Comparison of ENCODE assay signal across 20 cellular contexts in genomic region chr10:35435824-35436223, GRCh38.
DNase-seq lines count a peak whose midpoint lies in the region; ATAC-seq and TF ChIP-seq lines count a peak whose summit lies in the region.
"Had no signal": no experiment of that assay in that cellular context is flagged by ENCODE, and none has a peak within 500 bp of the region (broad histone marks: within the 10 kb centered on the region; RNA-seq: fewer than 3 reads in every experiment).

No MANE protein-coding gene starts in this region.

- H3K27me3 ChIP-seq in gastroesophageal sphincter (no peaks in the 10 kb centered on the region), tibial nerve (no peaks in the 10 kb centered on the region)
- H3K27me3 ChIP-seq: dorsolateral prefrontal cortex, esophagus muscularis mucosa, ovary had no signal

- H3K9me3 Mint-ChIP-seq in activated T-cell treated with anti-CD3 and anti-CD28 coated beads, Interleukin-2, amount 50 U/mL, for 72 hours, result peaks cover 16 to 18% of the 10 kb centered on the region in 2 donors
- peaks cover 22% of the 10 kb centered on the region for H3K9me3 Mint-ChIP-seq in activated T-cell treated with anti-CD3 and anti-CD28 coated beads, Interleukin-2, amount 50 U/mL, for 4 hours
- H3K9me3 Mint-ChIP-seq in stimulated activated effector memory CD8-positive, alpha-beta T cell treated with anti-CD3 and anti-CD28 coated beads, Interleukin-12 subunit alpha, Interleukin-12 subunit beta, amount 100 ng/mL, for 72 hours, result peaks cover 14% of the 10 kb centered on the region
- H3K9me3 Mint-ChIP-seq in mesothelial cell of epicardium, result peaks cover 22% of the 10 kb centered on the region

- DNase-seq in activated T-cell treated with anti-CD3 and anti-CD28 coated beads, Interleukin-2, amount 50 U/mL, for 72 hours, result no peak
- DNase-seq in activated T-cell treated with anti-CD3 and anti-CD28 coated beads, Interleukin-2, amount 50 U/mL, for 4 hours, result no peak
- peak; percentile 31 for DNase-seq in OCI-M1 (lab: John Stamatoyannopoulos, UW)
- no peak for DNase-seq in stimulated activated effector memory CD8-positive, alpha-beta T cell treated with anti-CD3 and anti-CD28 coated beads, Interleukin-12 subunit alpha, Interleukin-12 subunit beta, amount 100 ng/mL, for 72 hours (ENCODE audit: low spot score in 2 of 2)
- DNase-seq in tibial nerve (ENCODE audit: low spot score in 2 of 2), result no peak
- DNase-seq in medulla oblongata (ENCODE audit: extremely low spot score), result no peak
- DNase-seq in mesothelial cell of epicardium (ENCODE audit: low spot score in 2 of 2, unreplicated experiment in 2 of 2), result no peak
- DNase-seq: activated B cell treated with CpG ODN at 0.5 μM for 24 hours; CD4-positive, alpha-beta T cell; DMS79 treated with DMSO at 0.1 percent for 48 hours; dorsolateral prefrontal cortex; glutamatergic neuron; NCI-H1092; NCI-H2081 treated with DMSO at 0.1 percent for 48 hours; NCI-H526; ovary; stimulated activated CD4-positive, alpha-beta T cell treated with anti-CD3 and anti-CD28 coated beads, Interleukin-4, amount 100 ng/mL, for 4 hours had no signal

- peak overlapping the region; percentile 27 for H3K27ac Mint-ChIP-seq in activated T-cell treated with anti-CD3 and anti-CD28 coated beads, Interleukin-2, amount 50 U/mL, for 72 hours
- H3K27ac Mint-ChIP-seq in stimulated activated effector memory CD8-positive, alpha-beta T cell treated with anti-CD3 and anti-CD28 coated beads, Interleukin-12 subunit alpha, Interleukin-12 subunit beta, amount 100 ng/mL, for 72 hours, result peak overlapping the region; percentile 14
- H3K27ac Mint-ChIP-seq in mesothelial cell of epicardium, result no peak overlapping the region
- H3K27ac Mint-ChIP-seq: activated B cell treated with CpG ODN at 0.5 μM for 24 hours; CD4-positive, alpha-beta T cell had no signal

- H3K9me3 ChIP-seq in gastroesophageal sphincter (peaks cover 0 to 9% (median 0%) of the 10 kb centered on the region in 3 donors), tibial nerve (peaks cover 0 to 23% (median 4%) of the 10 kb centered on the region in 4 donors)
- H3K9me3 ChIP-seq: ovary had no signal

- H3K4me1 ChIP-seq in gastroesophageal sphincter (peaks cover 0 to 1% (median 0%) of the 10 kb centered on the region in 3 donors), tibial nerve (peaks cover 0 to 10% (median 3%) of the 10 kb centered on the region in 4 donors)

- H3K36me3 Mint-ChIP-seq in activated T-cell treated with anti-CD3 and anti-CD28 coated beads, Interleukin-2, amount 50 U/mL, for 72 hours (ENCODE audit: insufficient read depth in 2 of 2), result peaks cover 22 to 35% of the 10 kb centered on the region in 2 donors
- peaks cover 36% of the 10 kb centered on the region for H3K36me3 Mint-ChIP-seq in activated T-cell treated with anti-CD3 and anti-CD28 coated beads, Interleukin-2, amount 50 U/mL, for 4 hours (ENCODE audit: insufficient read depth)
- peaks cover 11% of the 10 kb centered on the region for H3K36me3 Mint-ChIP-seq in stimulated activated effector memory CD8-positive, alpha-beta T cell treated with anti-CD3 and anti-CD28 coated beads, Interleukin-12 subunit alpha, Interleukin-12 subunit beta, amount 100 ng/mL, for 72 hours
- peaks cover 20% of the 10 kb centered on the region for H3K36me3 Mint-ChIP-seq in mesothelial cell of epicardium

- no peak overlapping the region for H3K27ac ChIP-seq in gastroesophageal sphincter
- H3K27ac ChIP-seq in tibial nerve, result no peak overlapping the region
- H3K27ac ChIP-seq: esophagus muscularis mucosa, ovary, skin epidermis had no signal

- H3K4me1 Mint-ChIP-seq in activated T-cell treated with anti-CD3 and anti-CD28 coated beads, Interleukin-2, amount 50 U/mL, for 72 hours (ENCODE audit: low read depth), result peaks cover 70% of the 10 kb centered on the region
- H3K4me1 Mint-ChIP-seq in activated T-cell treated with anti-CD3 and anti-CD28 coated beads, Interleukin-2, amount 50 U/mL, for 4 hours (ENCODE audit: low read depth), result peaks cover 41% of the 10 kb centered on the region
- peaks cover 59% of the 10 kb centered on the region for H3K4me1 Mint-ChIP-seq in stimulated activated effector memory CD8-positive, alpha-beta T cell treated with anti-CD3 and anti-CD28 coated beads, Interleukin-12 subunit alpha, Interleukin-12 subunit beta, amount 100 ng/mL, for 72 hours
- peaks cover 29% of the 10 kb centered on the region for H3K4me1 Mint-ChIP-seq in mesothelial cell of epicardium

- TF ChIP-seq CTCF in gastroesophageal sphincter (IDR thresholded peaks at IDR 0.05) (no peak), tibial nerve (IDR thresholded peaks at IDR 0.05) (no peak), mesothelial cell of epicardium (IDR thresholded peaks at IDR 0.05; ENCODE audit: unreplicated experiment) (no peak)

- 89% methylated on average over 3 to 4 of the region's 4 CpGs for WGBS in gastroesophageal sphincter (ENCODE audit: low coverage in 1 of 2), 2 donors
- WGBS in tibial nerve, 2 donors, result 80 to 84% methylated on average over 4 of the region's 4 CpGs

- no peak for ATAC-seq in activated T-cell treated with anti-CD3 and anti-CD28 coated beads, Interleukin-2, amount 50 U/mL, for 72 hours (replicated peaks in 1 of 2)
- no peak for ATAC-seq in activated T-cell treated with anti-CD3 and anti-CD28 coated beads, Interleukin-2, amount 50 U/mL, for 4 hours
- ATAC-seq in gastroesophageal sphincter, result peak; percentile 51
- ATAC-seq in stimulated activated effector memory CD8-positive, alpha-beta T cell treated with anti-CD3 and anti-CD28 coated beads, Interleukin-12 subunit alpha, Interleukin-12 subunit beta, amount 100 ng/mL, for 72 hours, result no peak

- TF ChIP-seq POLR2A in gastroesophageal sphincter (IDR thresholded peaks at IDR 0.05), result no peak
- no peak for TF ChIP-seq POLR2A in tibial nerve (IDR thresholded peaks at IDR 0.05)

- peak overlapping the region in 1 of 2 donors; percentile 37 for H3K4me3 Mint-ChIP-seq in activated T-cell treated with anti-CD3 and anti-CD28 coated beads, Interleukin-2, amount 50 U/mL, for 72 hours
- H3K4me3 Mint-ChIP-seq in activated T-cell treated with anti-CD3 and anti-CD28 coated beads, Interleukin-2, amount 50 U/mL, for 4 hours, result no peak overlapping the region
- no peak overlapping the region for H3K4me3 Mint-ChIP-seq in stimulated activated effector memory CD8-positive, alpha-beta T cell treated with anti-CD3 and anti-CD28 coated beads, Interleukin-12 subunit alpha, Interleukin-12 subunit beta, amount 100 ng/mL, for 72 hours
- H3K4me3 Mint-ChIP-seq in mesothelial cell of epicardium, result no peak overlapping the region
- H3K4me3 Mint-ChIP-seq: activated B cell treated with CpG ODN at 0.5 μM for 24 hours; CD4-positive, alpha-beta T cell had no signal

- H3K27me3 Mint-ChIP-seq in activated T-cell treated with anti-CD3 and anti-CD28 coated beads, Interleukin-2, amount 50 U/mL, for 72 hours (ENCODE audit: low read depth), result no peaks in the 10 kb centered on the region
- H3K27me3 Mint-ChIP-seq in activated T-cell treated with anti-CD3 and anti-CD28 coated beads, Interleukin-2, amount 50 U/mL, for 4 hours (ENCODE audit: low read depth), result no peaks in the 10 kb centered on the region
- H3K27me3 Mint-ChIP-seq in mesothelial cell of epicardium (ENCODE audit: low read depth), result no peaks in the 10 kb centered on the region
- H3K27me3 Mint-ChIP-seq: activated B cell treated with CpG ODN at 0.5 μM for 24 hours; CD4-positive, alpha-beta T cell had no signal

- TF ChIP-seq EP300 in gastroesophageal sphincter (IDR thresholded peaks at IDR 0.05) (no peak), tibial nerve (IDR thresholded peaks at IDR 0.05) (no peak)

- no peaks in the 10 kb centered on the region for H3K36me3 ChIP-seq in gastroesophageal sphincter
- peaks cover 0 to 5% (median 0%) of the 10 kb centered on the region in 3 donors for H3K36me3 ChIP-seq in tibial nerve
- H3K36me3 ChIP-seq: esophagus muscularis mucosa, ovary had no signal

- H3K4me3 ChIP-seq in gastroesophageal sphincter, result no peak overlapping the region
- H3K4me3 ChIP-seq in tibial nerve, result no peak overlapping the region
- H3K4me3 ChIP-seq: dorsolateral prefrontal cortex, esophagus muscularis mucosa, ovary, skin epidermis had no signal
